Comparison of ENCODE assay signal across 25 cellular contexts in the genomic region with DNA sequence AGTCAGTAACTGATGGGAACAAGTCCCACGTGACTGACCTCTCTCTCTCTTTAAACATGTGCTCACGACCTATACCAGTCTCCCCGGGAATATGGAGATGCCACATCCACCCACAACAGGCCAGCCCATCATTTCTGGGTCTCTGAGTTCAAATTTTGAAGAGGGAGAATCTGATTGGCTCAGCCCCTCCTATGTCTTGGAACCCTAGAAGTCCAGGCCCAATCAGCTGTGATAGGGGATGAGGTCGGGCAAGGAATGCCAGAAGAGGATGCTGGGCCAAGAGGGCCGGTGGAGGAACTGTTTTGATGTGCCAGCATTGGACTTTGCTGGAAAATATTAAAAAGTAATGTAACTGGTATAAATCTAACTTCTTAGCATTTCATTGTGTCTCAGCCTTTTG.
"Had no signal": no experiment of that assay in that cellular context is flagged by ENCODE, and none has a peak within 500 bp of the region (broad histone marks: within the 10 kb centered on the region; RNA-seq: fewer than 3 reads in every experiment).

No MANE protein-coding gene starts in this region.

- H3K36me3 ChIP-seq: SJCRH30 had no signal

- H3K27ac ChIP-seq: SJCRH30, SK-N-MC had no signal

- FAIRE-seq: TTC549 had no signal

- H3K27me3 ChIP-seq: SJCRH30 had no signal

- DNase-seq: activated CD4-positive, alpha-beta T cell treated with anti-CD3 and anti-CD28 coated beads, Interleukin-2, amount 10 ng/mL, durations not matched to agents 24 days and 14 days; activated CD4-positive, alpha-beta T cell treated with anti-CD3 and anti-CD28 coated beads, Interleukin-2, amount 50 U/mL, for 4 hours; activated CD8-positive, alpha-beta T cell treated with anti-CD3 and anti-CD28 coated beads for 36 hours; activated effector memory CD4-positive, alpha-beta T cell treated with anti-CD3 and anti-CD28 coated beads, Interleukin-2, amount 50 U/mL, for 16 hours; activated naive CD4-positive, alpha-beta T cell; activated naive CD4-positive, alpha-beta T cell treated with anti-CD3 and anti-CD28 coated beads, Interleukin-2, amount 50 U/mL, for 16 hours; activated naive CD8-positive, alpha-beta T cell treated with anti-CD3 and anti-CD28 coated beads for 36 hours; activated T-cell treated with anti-CD3 and anti-CD28 coated beads, Interleukin-2, amount 50 U/mL, for 1 hour; activated T-cell treated with anti-CD3 and anti-CD28 coated beads, Interleukin-2, amount 50 U/mL, for 72 hours; amniotic stem cell; aorta; NCI-H1105; NCI-H1417 treated with DMSO at 0.1 percent for 48 hours; NCI-H187 treated with DMSO at 0.1 percent for 48 hours; NCI-H2081; NCI-H2227 treated with DMSO at 0.1 percent for 48 hours; NCI-H510A treated with DMSO at 0.1 percent for 48 hours; NCI-H526 treated with DMSO at 0.1 percent for 48 hours; NCI-H774; OCI-M1; Right ventricle myocardium superior; SJCRH30 had no signal

- ATAC-seq: activated CD8-positive, alpha-beta T cell treated with anti-CD3 and anti-CD28 coated beads for 36 hours; activated T-cell treated with anti-CD3 and anti-CD28 coated beads, Interleukin-2, amount 50 U/mL, for 72 hours; activated T-helper 17 cell treated with anti-CD3 and anti-CD28 coated beads, Interleukin-2, amount 50 U/mL, for 72 hours had no signal

- H3K9me3 ChIP-seq: SJCRH30 had no signal

- H3K4me3 ChIP-seq: SJCRH30, SK-N-MC had no signal
